ENCODE assay signal across 1 cellular context in the genomic region with DNA sequence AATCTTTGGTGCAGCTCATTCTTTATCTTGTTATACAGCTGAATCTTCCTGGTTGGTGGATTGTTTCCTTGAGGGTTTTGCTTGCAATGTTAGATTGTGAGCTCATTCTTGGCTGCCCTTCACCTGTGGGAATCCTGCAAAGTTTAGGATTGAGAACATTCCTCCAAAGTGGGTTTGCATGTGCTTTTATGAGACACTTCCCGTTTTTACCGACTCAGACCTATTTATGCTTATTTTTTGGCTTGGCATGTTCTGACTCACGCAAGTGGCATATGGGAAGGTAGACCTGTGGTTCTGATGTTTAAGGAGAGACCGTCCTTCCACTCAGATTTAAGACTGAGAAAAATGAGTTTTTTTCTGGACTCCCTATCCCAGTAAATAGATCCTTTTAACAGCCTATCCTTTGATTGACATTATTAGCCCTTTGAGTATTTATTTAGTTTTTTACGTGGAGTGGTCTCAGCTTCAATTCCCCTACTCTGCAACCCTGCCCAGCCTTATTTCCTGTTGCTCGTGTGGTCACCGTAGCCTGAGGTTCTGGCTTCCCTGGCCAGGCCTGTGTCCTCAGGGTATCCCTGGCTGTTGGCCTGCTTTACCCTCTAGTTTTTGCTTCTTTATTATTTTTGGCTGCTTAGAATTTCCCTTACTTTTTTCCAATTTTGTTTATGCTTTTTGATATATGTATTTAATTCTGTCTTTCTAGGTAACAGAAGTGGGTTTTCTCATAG.
TF ChIP-seq lines count a peak whose summit lies in the region.

No MANE protein-coding gene starts in this region.

TF ChIP-seq in K562, 482 proteins besides CTCF, POLR2A, EP300 and RAD21 (continued from another document):
- TF ChIP-seq MAZ (CRISPR knock-in tag; conservative IDR thresholded peaks at IDR 0.05 in 1 of 2, IDR thresholded peaks at IDR 0.05 in 1 of 2) (0 out of 4 replicates have a peak, but pooled peaks of 1 of the 2 experiments have one; percentile 12), TRIM28 (IDR thresholded peaks at IDR 0.05) (no peak), SAFB2 (IDR thresholded peaks at IDR 0.05; ENCODE audit: borderline replicate concordance, low read depth, low read length, severe bottlenecking) (no peak), SPI1 (IDR thresholded peaks at IDR 0.05; ENCODE audit: borderline replicate concordance, low read depth, low read length) (peak; percentile 93)
